8 cellular contexts compared by ENCODE assay signal in genomic region chr2:74502720-74503505, GRCh38. TPM values are rescaled to one million over a fixed set of nuclear protein-coding genes. Genes with fewer than 3 reads are reported as not detected.
DNase-seq lines count a peak whose midpoint lies in the region; ATAC-seq, FAIRE-seq and TF ChIP-seq lines count a peak whose summit lies in the region.

No MANE protein-coding gene starts in this region.

- FAIRE-seq in frontal cortex (lab: Jason Lieb, UNC), result no peak

- H3K9me3 Mint-ChIP-seq in activated T-cell treated with anti-CD3 and anti-CD28 coated beads, Interleukin-2, amount 50 U/mL, for 4 hours, result no peaks in the 10 kb centered on the region

- H3K27me3 Mint-ChIP-seq in activated T-cell treated with anti-CD3 and anti-CD28 coated beads, Interleukin-2, amount 50 U/mL, for 4 hours (ENCODE audit: low read depth), result peaks cover 69% of the 10 kb centered on the region

- peaks cover 4% of the 10 kb centered on the region; the same call in 1 of the 2 replicates for H3K4me1 ChIP-seq in ES-I3 (ENCODE audit: insufficient read depth, low read length)

- H3K9ac ChIP-seq in ES-I3 (ENCODE audit: low read depth, low read length), result peak overlapping the region; percentile 73

- no peaks in the 10 kb centered on the region for H3K9me3 ChIP-seq in ES-I3 (ENCODE audit: control insufficient read depth, insufficient read depth, low read length)

- no peak for TF ChIP-seq CTCF in omental fat pad (IDR thresholded peaks at IDR 0.05)

- DNase-seq in LoVo (ENCODE audit: low spot score) (peak; percentile 86), frontal cortex (ENCODE audit: low spot score in 2 of 2) (peak; percentile 55 to 72), omental fat pad (ENCODE audit: low spot score) (peak; percentile 68), NCI-H510A (lab: John Stamatoyannopoulos, UW) (no peak)
- DNase-seq in activated T-cell treated with anti-CD3 and anti-CD28 coated beads, Interleukin-2, amount 50 U/mL, for 4 hours, result no peak

- H3K36me3 ChIP-seq in ES-I3 (ENCODE audit: insufficient read depth, low read length), result 0 out of 2 replicates have a peak, but pooled peaks cover 5% of the 10 kb centered on the region

- peaks cover 18% of the 10 kb centered on the region for H3K36me3 Mint-ChIP-seq in activated T-cell treated with anti-CD3 and anti-CD28 coated beads, Interleukin-2, amount 50 U/mL, for 4 hours (ENCODE audit: insufficient read depth)

- peak overlapping the region; percentile 71 for H3K4me3 Mint-ChIP-seq in activated T-cell treated with anti-CD3 and anti-CD28 coated beads, Interleukin-2, amount 50 U/mL, for 4 hours

- H3K4me1 Mint-ChIP-seq in activated T-cell treated with anti-CD3 and anti-CD28 coated beads, Interleukin-2, amount 50 U/mL, for 4 hours (ENCODE audit: low read depth), result peaks cover 56% of the 10 kb centered on the region

- ATAC-seq in GM21515 (IDR thresholded peaks at IDR 0.05; ENCODE audit: unreplicated experiment) (peak; percentile 33), omental fat pad (ENCODE audit: low FRiP score) (peak; percentile 73), HG03520 (IDR thresholded peaks at IDR 0.05; ENCODE audit: unreplicated experiment) (no peak)
- no peak for ATAC-seq in activated T-cell treated with anti-CD3 and anti-CD28 coated beads, Interleukin-2, amount 50 U/mL, for 4 hours

RNA-seq across cellular contexts. Expression of gene LBX2, which starts 3.5 kb away (rescaled TPM):
- total RNA-seq in activated T-cell treated with anti-CD3 and anti-CD28 coated beads, Interleukin-2, amount 50 U/mL, for 4 hours, result under 1 TPM in 2 of 3 donors, not detected in 1; 0.22 to 0.24 TPM
- total RNA-seq in frontal cortex, result not detected
- 1 to 10 TPM in 3 of 4 donors, under 1 TPM in 1; 0.79 to 5.6 (median 1.3) TPM for total RNA-seq in omental fat pad

RNA-seq across cellular contexts. Expression of gene PCGF1, which starts 4.6 kb away (rescaled TPM):
- 10 to 100 TPM; 21.7 to 32.4 (median 28.8) TPM for total RNA-seq in activated T-cell treated with anti-CD3 and anti-CD28 coated beads, Interleukin-2, amount 50 U/mL, for 4 hours
- total RNA-seq in frontal cortex (8.2 TPM), omental fat pad (10 to 100 TPM; 11.6 to 20.2 (median 16.8) TPM)

RNA-seq across cellular contexts. Expression of gene TLX2, which starts 11.3 kb away (rescaled TPM):
- total RNA-seq in activated T-cell treated with anti-CD3 and anti-CD28 coated beads, Interleukin-2, amount 50 U/mL, for 4 hours, result not detected
- not detected for total RNA-seq in frontal cortex
- not detected for total RNA-seq in omental fat pad

RNA-seq across cellular contexts. Expression of gene TTC31, which starts 20.0 kb away (rescaled TPM):
- 10 to 100 TPM; 22.4 to 23.8 (median 23.4) TPM for total RNA-seq in activated T-cell treated with anti-CD3 and anti-CD28 coated beads, Interleukin-2, amount 50 U/mL, for 4 hours
- total RNA-seq in frontal cortex (7.7 TPM), omental fat pad (10 to 100 TPM; 16.8 to 25.7 (median 22.1) TPM)

RNA-seq across cellular contexts. Expression of gene CCDC142, which starts 20.1 kb away (rescaled TPM):
- total RNA-seq in activated T-cell treated with anti-CD3 and anti-CD28 coated beads, Interleukin-2, amount 50 U/mL, for 4 hours, result 10 to 100 TPM; 13.7 to 17.3 (median 13.9) TPM
- 33.0 TPM for total RNA-seq in frontal cortex
- 10 to 100 TPM in 3 of 4 donors, 1 to 10 TPM in 1; 7.4 to 31.6 (median 27.3) TPM for total RNA-seq in omental fat pad

Comparison
In these comparisons a context has a peak if more than half of its experiments do, and no peak if none do; other contexts are left out.
1. ATAC-seq: peak in GM21515 (single experiment) and omental fat pad (single experiment); none in activated T-cell treated with anti-CD3 and anti-CD28 coated beads, Interleukin-2, amount 50 U/mL, for 4 hours (0 of 2) and HG03520 (single experiment).
2. DNase-seq: peak in LoVo (single experiment), frontal cortex (2 of 2) and omental fat pad (single experiment); none in activated T-cell treated with anti-CD3 and anti-CD28 coated beads, Interleukin-2, amount 50 U/mL, for 4 hours (single experiment) and NCI-H510A (single experiment).